11 cellular contexts compared by ENCODE assay signal in genomic region chr13:53200498-53201453, GRCh38.
A peak's percentile ranks its signal among the peaks of the same experiment; 100 is the strongest.
DNase-seq lines count a peak whose midpoint lies in the region; ATAC-seq and TF ChIP-seq lines count a peak whose summit lies in the region.
"Had no signal": no experiment of that assay in that cellular context is flagged by ENCODE, and none has a peak within 500 bp of the region (broad histone marks: within the 10 kb centered on the region; RNA-seq: fewer than 3 reads in every experiment).

No MANE protein-coding gene starts in this region.

- in situ Hi-C loops in astrocyte of the cerebellum (cut with HindIII; ENCODE audit: low sequenced_read_pairs), result no loop called here

- peak; percentile 46 for DNase-seq in activated CD4-positive, alpha-beta T cell treated with anti-CD3 and anti-CD28 coated beads for 48 hours
- no peak for DNase-seq in activated CD4-positive, alpha-beta T cell treated with anti-CD3 and anti-CD28 coated beads, Interleukin-2, amount 50 U/mL, for 1 hour
- no peak for DNase-seq in astrocyte of the cerebellum (ENCODE audit: low read depth)
- peak; percentile 36 for DNase-seq in stimulated activated naive CD8-positive, alpha-beta T cell treated with anti-CD3 and anti-CD28 coated beads, Interleukin-15, Interleukin-2, amounts not matched to agents 100 U/mL and 50 U/mL, for 24 hours
- DNase-seq in NCI-H146 treated with DMSO at 0.1 percent for 48 hours (lab: John Stamatoyannopoulos, UW; ENCODE audit: unreplicated experiment), result no peak
- DNase-seq: ACHN had no signal

- H3K27me3 ChIP-seq in iPS-18a (ENCODE audit: control insufficient read depth, insufficient read depth, low read length), result peaks cover 23% of the 10 kb centered on the region

- H3K36me3 ChIP-seq in iPS-18a (ENCODE audit: control insufficient read depth, low read depth, low read length), result no peaks in the 10 kb centered on the region

- H3K4me3 ChIP-seq in astrocyte of the cerebellum (ENCODE audit: low read depth, low read length) (no peak overlapping the region), iPS-18a (ENCODE audit: low read length) (peak overlapping the region; percentile 33)
- H3K4me3 ChIP-seq: SK-N-MC had no signal

- peak; percentile 28 for ATAC-seq in stimulated activated naive CD8-positive, alpha-beta T cell treated with anti-CD3 and anti-CD28 coated beads, Interleukin-15, Interleukin-2, amounts not matched to agents 100 U/mL and 50 U/mL, for 24 hours
- ATAC-seq in GM21576 (IDR thresholded peaks at IDR 0.05; ENCODE audit: unreplicated experiment) (no peak), HG03159 (IDR thresholded peaks at IDR 0.05; ENCODE audit: unreplicated experiment) (no peak)

- no peak overlapping the region for H3K9ac ChIP-seq in iPS-18a (ENCODE audit: low read length)

- no peaks in the 10 kb centered on the region for H3K9me3 ChIP-seq in iPS-18a (ENCODE audit: control insufficient read depth, low read depth, low read length)

- TF ChIP-seq CTCF in astrocyte of the cerebellum (IDR thresholded peaks at IDR 0.05; ENCODE audit: low read depth, low read length, missing control alignments), result peak; percentile 43

- H3K27ac ChIP-seq in iPS-18a (ENCODE audit: low read length), result no peak overlapping the region
- H3K27ac ChIP-seq: epithelial cell of prostate, SK-N-MC had no signal

- no peaks in the 10 kb centered on the region for H3K4me1 ChIP-seq in iPS-18a (ENCODE audit: control insufficient read depth, low read depth, low read length)

Comparison
In these comparisons a context has a peak if more than half of its experiments do, and no peak if none do; other contexts are left out.
1. DNase-seq: peak in activated CD4-positive, alpha-beta T cell treated with anti-CD3 and anti-CD28 coated beads for 48 hours (single experiment) and stimulated activated naive CD8-positive, alpha-beta T cell treated with anti-CD3 and anti-CD28 coated beads, Interleukin-15, Interleukin-2, amounts not matched to agents 100 U/mL and 50 U/mL, for 24 hours (single experiment); none in activated CD4-positive, alpha-beta T cell treated with anti-CD3 and anti-CD28 coated beads, Interleukin-2, amount 50 U/mL, for 1 hour (single experiment), astrocyte of the cerebellum (single experiment) and NCI-H146 treated with DMSO at 0.1 percent for 48 hours (single experiment).